In genomic region chr18:10924290-10924689, GRCh38 we compare ENCODE assay signal across 16 cellular contexts.
DNase-seq lines count a peak whose midpoint lies in the region; ATAC-seq and TF ChIP-seq lines count a peak whose summit lies in the region.
"Had no signal": no experiment of that assay in that cellular context is flagged by ENCODE, and none has a peak within 500 bp of the region (broad histone marks: within the 10 kb centered on the region; RNA-seq: fewer than 3 reads in every experiment).

No MANE protein-coding gene starts in this region.

- H3K9me2 ChIP-seq in Loucy (replicated peaks; ENCODE audit: low read depth, low read length) = no peaks in the 10 kb centered on the region

- H3F3A ChIP-seq in Loucy (ENCODE audit: low read depth) = peaks cover 13% of the 10 kb centered on the region; the same call in 1 of the 2 replicates

- H3K4me1 Mint-ChIP-seq in chondrocyte (ENCODE audit: low read depth) = peaks cover 84% of the 10 kb centered on the region

- H3K4me3 ChIP-seq in ACC112 (ENCODE audit: low read depth, low read length) (no peak overlapping the region), Loucy (ENCODE audit: low read length, poor library complexity, severe bottlenecking) (no peak overlapping the region)
- H3K4me3 ChIP-seq: A549, GM23338 had no signal

- no peak for ATAC-seq in GM21825 (IDR thresholded peaks at IDR 0.05; ENCODE audit: unreplicated experiment)
- no peak for ATAC-seq in HG03108 (IDR thresholded peaks at IDR 0.05; ENCODE audit: unreplicated experiment)
- ATAC-seq: A549; CD8-positive, alpha-beta T cell; GM23338; HCT116 had no signal

- peak overlapping the region; percentile 70 for H3K27ac Mint-ChIP-seq in chondrocyte (ENCODE audit: unreplicated experiment)
- H3K27ac Mint-ChIP-seq: CD8-positive, alpha-beta T cell; GM23338 had no signal

- no peak overlapping the region for H3K4me2 ChIP-seq in Loucy (ENCODE audit: low read depth, low read length, poor library complexity, severe bottlenecking)
- H3K4me2 ChIP-seq: A549, GM23338 had no signal

- TF ChIP-seq CTCF in Loucy (conservative IDR thresholded peaks at IDR 0.05; ENCODE audit: low read length) (no peak), chondrocyte (IDR thresholded peaks at IDR 0.05) (no peak)

- H4K20me1 ChIP-seq in Loucy (ENCODE audit: insufficient read depth, low read length, poor library complexity, severe bottlenecking) = no peaks in the 10 kb centered on the region

- H3K27me3 ChIP-seq in ACC112 (ENCODE audit: insufficient read depth, low read length) (no peaks in the 10 kb centered on the region), Loucy (ENCODE audit: insufficient read depth, low read length, poor library complexity, severe bottlenecking) (no peaks in the 10 kb centered on the region)

- H3K27me3 Mint-ChIP-seq in chondrocyte (ENCODE audit: low read depth) = no peaks in the 10 kb centered on the region

- DNase-seq in chondrocyte (ENCODE audit: low spot score) = no peak
- DNase-seq in caudate nucleus (lab: John Stamatoyannopoulos, UW) = no peak
- DNase-seq: 8988T; C1 segment of cervical spinal cord; Caco-2; CD8-positive, alpha-beta T cell; DMS153; DND-41; H9 had no signal

- no peaks in the 10 kb centered on the region for H3K9me3 Mint-ChIP-seq in chondrocyte (ENCODE audit: low read depth)
- H3K9me3 Mint-ChIP-seq: CD8-positive, alpha-beta T cell had no signal

- peaks cover 48% of the 10 kb centered on the region for H3K4me1 ChIP-seq in ACC112 (ENCODE audit: control insufficient read depth, insufficient read depth, low read length, unreplicated experiment)
- peaks cover 70% of the 10 kb centered on the region for H3K4me1 ChIP-seq in Loucy (ENCODE audit: insufficient read depth, low read length, poor library complexity, severe bottlenecking)
- H3K4me1 ChIP-seq: A549, Caco-2 had no signal

- no peaks in the 10 kb centered on the region for H3K9me3 ChIP-seq in Loucy (ENCODE audit: insufficient read depth, low read depth, low read length)
- H3K9me3 ChIP-seq: A549, Caco-2 had no signal

- H3K27ac ChIP-seq in ACC112 (ENCODE audit: low read depth, low read length) (0 out of 2 replicates have a peak overlapping the region, but pooled peaks have one; percentile 90), caudate nucleus (ENCODE audit: low read depth, low read length) (no peak overlapping the region)
- H3K27ac ChIP-seq: A549 had no signal

- H3K4me3 Mint-ChIP-seq in chondrocyte (ENCODE audit: unreplicated experiment) = no peak overlapping the region
- H3K4me3 Mint-ChIP-seq: CD8-positive, alpha-beta T cell; GM23338; H9 had no signal

- no peaks in the 10 kb centered on the region for H3K36me3 ChIP-seq in ACC112 (ENCODE audit: insufficient read depth, low read length)
- no peaks in the 10 kb centered on the region for H3K36me3 ChIP-seq in Loucy (ENCODE audit: insufficient read depth, low read length)

- H2AFZ ChIP-seq in ACC112 (ENCODE audit: low read length, unreplicated experiment) (no peak overlapping the region), Loucy (ENCODE audit: low read length) (peak overlapping the region; percentile 51; the same call in 1 of the 2 replicates)
- H2AFZ ChIP-seq: GM23338 had no signal

- no peaks in the 10 kb centered on the region for H3K79me2 ChIP-seq in ACC112 (ENCODE audit: control insufficient read depth, insufficient read depth, low read length, unreplicated experiment)
- no peaks in the 10 kb centered on the region for H3K79me2 ChIP-seq in Loucy (ENCODE audit: insufficient read depth, low read length)

- no peak overlapping the region for H3K9ac ChIP-seq in Loucy (ENCODE audit: low read depth, low read length, poor library complexity, severe bottlenecking)

- no peaks in the 10 kb centered on the region for H3K36me3 Mint-ChIP-seq in chondrocyte (ENCODE audit: low read depth)
- H3K36me3 Mint-ChIP-seq: CD8-positive, alpha-beta T cell had no signal
